Comparison of ENCODE assay signal across 13 cellular contexts in the genomic region with DNA sequence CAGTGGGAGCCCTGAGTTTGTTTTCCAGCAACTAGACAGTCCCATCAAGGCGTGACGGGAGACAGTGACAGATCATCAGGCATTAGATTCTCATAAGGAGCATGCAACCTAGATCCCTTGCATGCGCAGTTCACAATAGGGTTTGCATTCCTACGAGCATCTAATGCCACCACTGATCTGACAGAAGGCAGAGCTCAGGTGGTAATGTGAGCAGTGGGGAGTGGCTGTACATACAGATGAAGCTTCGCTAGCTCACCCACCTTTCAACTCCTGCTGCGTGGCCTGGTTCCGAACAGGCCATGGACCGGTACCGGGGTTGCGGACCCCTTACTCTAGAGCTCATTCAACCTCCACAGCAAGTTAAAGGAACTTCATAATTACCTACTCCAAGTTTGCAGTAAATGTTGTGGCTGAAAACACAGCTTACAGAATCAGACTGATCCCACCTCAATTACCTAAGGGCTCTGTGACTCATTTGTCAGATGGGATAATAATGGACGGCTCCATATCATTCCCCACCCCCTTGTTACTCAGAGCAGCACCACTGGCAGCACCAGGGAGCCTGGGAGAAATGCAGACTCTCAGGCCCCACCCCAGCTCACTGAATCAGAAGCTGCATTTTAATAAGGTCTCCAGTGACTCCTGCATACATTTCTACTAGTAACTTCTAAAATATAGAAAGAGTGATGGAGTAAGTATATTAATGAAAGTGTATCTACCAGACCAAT.
"Had no signal": no experiment of that assay in that cellular context is flagged by ENCODE, and none has a peak within 500 bp of the region (broad histone marks: within the 10 kb centered on the region; RNA-seq: fewer than 3 reads in every experiment).

No MANE protein-coding gene starts in this region.

- ATAC-seq: effector memory CD8-positive, alpha-beta T cell; stimulated activated naive CD8-positive, alpha-beta T cell treated with anti-CD3 and anti-CD28 coated beads, Interleukin-15, amount 100 ng/mL, for 72 hours had no signal

- H3K9me3 Mint-ChIP-seq: effector memory CD8-positive, alpha-beta T cell; stimulated activated naive CD8-positive, alpha-beta T cell treated with anti-CD3 and anti-CD28 coated beads, Interleukin-15, amount 100 ng/mL, for 72 hours; T-helper 2 cell treated with Interferon-gamma antibody and Interleukin-4, amounts not matched to agents 5 μg/mL and 100 μg/mL, for 36 hours; type B pancreatic cell had no signal

- H3K36me3 Mint-ChIP-seq: type B pancreatic cell had no signal

- H3K4me3 Mint-ChIP-seq: effector memory CD8-positive, alpha-beta T cell; nephron; stimulated activated naive CD8-positive, alpha-beta T cell treated with anti-CD3 and anti-CD28 coated beads, Interleukin-15, amount 100 ng/mL, for 72 hours; T-helper 2 cell treated with Interferon-gamma antibody and Interleukin-4, amounts not matched to agents 5 μg/mL and 100 μg/mL, for 36 hours; type B pancreatic cell had no signal

- H3K27ac Mint-ChIP-seq: effector memory CD8-positive, alpha-beta T cell; nephron; stimulated activated naive CD8-positive, alpha-beta T cell treated with anti-CD3 and anti-CD28 coated beads, Interleukin-15, amount 100 ng/mL, for 72 hours; T-helper 2 cell treated with Interferon-gamma antibody and Interleukin-4, amounts not matched to agents 5 μg/mL and 100 μg/mL, for 36 hours had no signal

- H3K27me3 Mint-ChIP-seq: effector memory CD8-positive, alpha-beta T cell; stimulated activated naive CD8-positive, alpha-beta T cell treated with anti-CD3 and anti-CD28 coated beads, Interleukin-15, amount 100 ng/mL, for 72 hours; type B pancreatic cell had no signal

- DNase-seq: activated naive CD4-positive, alpha-beta T cell; activated T-cell treated with anti-CD3 and anti-CD28 coated beads for 4 hours; aorta; dermis blood vessel endothelial cell; effector memory CD8-positive, alpha-beta T cell; islet precursor cell; left ventricle myocardium superior; mesenchymal stem cell; right cardiac atrium; stimulated activated naive CD8-positive, alpha-beta T cell treated with anti-CD3 and anti-CD28 coated beads, Interleukin-15, amount 100 ng/mL, for 72 hours had no signal
